In the genomic region with DNA sequence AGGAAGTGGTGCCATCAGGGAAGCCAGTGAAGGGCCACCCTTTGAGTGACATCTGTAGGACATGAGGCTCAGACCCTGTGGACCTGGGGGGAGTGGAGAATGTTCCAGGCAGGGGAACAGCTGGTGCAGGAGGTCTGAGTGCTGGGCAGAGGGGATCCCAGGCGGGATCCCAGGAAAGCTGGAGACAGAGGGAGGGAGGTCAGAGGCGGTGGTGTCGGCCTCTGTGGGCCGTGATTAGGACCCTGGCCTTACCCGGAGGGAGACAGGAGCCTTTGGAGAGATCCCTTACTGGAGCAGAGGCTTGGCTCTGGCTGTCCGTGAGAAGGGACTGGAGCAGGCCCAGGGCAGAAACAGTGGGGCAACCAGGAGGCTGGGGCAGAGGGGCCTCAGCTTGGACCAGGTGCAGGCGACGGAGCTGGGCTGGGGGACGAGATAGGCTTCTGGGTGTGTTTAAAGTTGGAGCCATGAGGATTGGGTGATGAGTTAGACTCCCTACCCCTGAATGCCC, we compare ENCODE assay signal across 19 cellular contexts. TPM values are rescaled to one million over a fixed set of nuclear protein-coding genes. Genes with fewer than 3 reads are reported as not detected.
DNase-seq lines count a peak whose midpoint lies in the region; ATAC-seq and TF ChIP-seq lines count a peak whose summit lies in the region.
"Had no signal": no experiment of that assay in that cellular context is flagged by ENCODE, and none has a peak within 500 bp of the region (broad histone marks: within the 10 kb centered on the region; RNA-seq: fewer than 3 reads in every experiment).

No MANE protein-coding gene starts in this region.

- H3K9me3 Mint-ChIP-seq in MCF 10A (ENCODE audit: unreplicated experiment) (no peaks in the 10 kb centered on the region), GM23338 (no peaks in the 10 kb centered on the region), T-cell (no peaks in the 10 kb centered on the region)
- no peaks in the 10 kb centered on the region for H3K9me3 Mint-ChIP-seq in activated T-helper 17 cell treated with anti-CD3 and anti-CD28 coated beads, Interleukin-2, amount 50 U/mL, for 72 hours
- H3K9me3 Mint-ChIP-seq in stimulated activated naive B cell treated with anti-CD40 and anti-IgM and Interleukin-4, amounts not matched to agents 10 μg/mL and 1 μg/mL and 100 μg/mL, for 72 hours, result peaks cover 0 to 4% of the 10 kb centered on the region in 2 donors
- H3K9me3 Mint-ChIP-seq: activated T-helper 2 cell treated with anti-CD3 and anti-CD28 coated beads, Interferon-gamma antibody, Interleukin-2, Interleukin-4, amounts not matched to agents 10 μg/mL and 5 μg/mL and 100 μg/mL, durations not matched to agents 14 hours and 24 hours and 36 hours had no signal

- H3K36me3 ChIP-seq in mammary epithelial cell (ENCODE audit: insufficient read depth, low read length) (no peaks in the 10 kb centered on the region), GM23338 (ENCODE audit: insufficient read depth) (no peaks in the 10 kb centered on the region)
- H3K36me3 ChIP-seq: heart right ventricle had no signal

- H3K27ac ChIP-seq in mammary epithelial cell (ENCODE audit: insufficient read depth, low read depth, low read length) (no peak overlapping the region), GM23338 (ENCODE audit: low read depth) (no peak overlapping the region)
- H3K27ac ChIP-seq: C4-2B, epithelial cell of prostate, heart right ventricle, SK-N-MC had no signal

- no peak overlapping the region for H2AFZ ChIP-seq in mammary epithelial cell (ENCODE audit: low read depth, low read length)
- peak overlapping the region; percentile 95 for H2AFZ ChIP-seq in GM23338

- H3K4me2 ChIP-seq in mammary epithelial cell (ENCODE audit: insufficient read depth, low read depth, low read length) (no peak overlapping the region), GM23338 (no peak overlapping the region)

- POLR2A ChIA-PET in MCF 10A (lab: Yijun Ruan, JAX), result interaction anchor here (0.7 to 5.3 kb wide), 3 partner anchors 12 to 76 kb away, joined by 5 to 37 read pairs (median 6); a partner anchor contains a TSS
- POLR2A ChIA-PET in T-cell (lab: Charles Lee), result no interaction called here

- no peak overlapping the region for H3K9ac ChIP-seq in mammary epithelial cell (ENCODE audit: insufficient read depth, low read length)

- H3K4me1 ChIP-seq in mammary epithelial cell (ENCODE audit: insufficient read depth, low read length) (peaks cover 43% of the 10 kb centered on the region), GM23338 (ENCODE audit: insufficient read depth) (peaks cover 8% of the 10 kb centered on the region)

- dilution Hi-C loops in mammary epithelial cell (cut with HindIII; ENCODE audit: low sequenced_read_pairs), result loop anchor here (5.0 kb wide), 1 partner anchor 37 kb away; no protein-coding TSS in a partner anchor

- H3F3A ChIP-seq in GM23338 (replicated peaks; ENCODE audit: low read depth), result peaks cover 4% of the 10 kb centered on the region; the same call in 1 of the 2 replicates

- H3K27ac Mint-ChIP-seq in MCF 10A (ENCODE audit: low read depth, unreplicated experiment) (peak overlapping the region; percentile 5), GM23338 (no peak overlapping the region), T-cell (no peak overlapping the region)
- peak overlapping the region; percentile 78 for H3K27ac Mint-ChIP-seq in activated T-helper 17 cell treated with anti-CD3 and anti-CD28 coated beads, Interleukin-2, amount 50 U/mL, for 72 hours
- H3K27ac Mint-ChIP-seq in stimulated activated naive B cell treated with anti-CD40 and anti-IgM and Interleukin-4, amounts not matched to agents 10 μg/mL and 1 μg/mL and 100 μg/mL, for 72 hours, result peak overlapping the region; percentile 96

- TF ChIP-seq CTCF in MCF 10A (IDR thresholded peaks at IDR 0.05; ENCODE audit: unreplicated experiment), result no peak
- TF ChIP-seq CTCF in mammary epithelial cell (conservative IDR thresholded peaks at IDR 0.05 in 1 of 2, IDR thresholded peaks at IDR 0.05 in 1 of 2; ENCODE audit: extremely low read depth in 1 of 2, insufficient read depth in 1 of 2, low read depth in 1 of 2, low read length in 2 of 2), result no peak
- no peak for TF ChIP-seq CTCF in GM23338 (conservative IDR thresholded peaks at IDR 0.05; ENCODE audit: low read depth in 2 of 2)

- no peak overlapping the region for H3K4me3 ChIP-seq in mammary epithelial cell (replicated peaks in 1 of 3; ENCODE audit: insufficient read depth in 1 of 3, low read depth in 2 of 3, low read length in 3 of 3)
- no peak overlapping the region for H3K4me3 ChIP-seq in GM23338
- H3K4me3 ChIP-seq: heart right ventricle, SK-N-MC had no signal

- H3K27me3 Mint-ChIP-seq in MCF 10A (ENCODE audit: insufficient read depth, unreplicated experiment) (no peaks in the 10 kb centered on the region), GM23338 (ENCODE audit: insufficient read depth, low read depth, poor library complexity) (peaks cover 8% of the 10 kb centered on the region), T-cell (no peaks in the 10 kb centered on the region)
- peaks cover 4% of the 10 kb centered on the region for H3K27me3 Mint-ChIP-seq in activated T-helper 17 cell treated with anti-CD3 and anti-CD28 coated beads, Interleukin-2, amount 50 U/mL, for 72 hours
- H3K27me3 Mint-ChIP-seq in stimulated activated naive B cell treated with anti-CD40 and anti-IgM and Interleukin-4, amounts not matched to agents 10 μg/mL and 1 μg/mL and 100 μg/mL, for 72 hours, result no peaks in the 10 kb centered on the region

- BruUV-seq in MCF 10A (replicated peaks; lab: Mats Ljungman, UMichigan), result no TSS peak
- no TSS peak for BruUV-seq in mammary epithelial cell (replicated peaks; lab: Mats Ljungman, UMichigan)

- intact Hi-C loops in MCF 10A (cut with micrococcal nuclease) (loop anchor here (5.0 to 10.0 kb wide), 2 partner anchors 416 to 538 kb away; no protein-coding TSS in a partner anchor), mammary epithelial cell (cut with micrococcal nuclease) (loop anchor here (10.0 kb wide), 2 partner anchors 184 to 386 kb away; a partner anchor contains a TSS)

- CTCF ChIA-PET in MCF 10A (lab: Yijun Ruan, JAX), result interaction anchor here (0.6 to 3.9 kb wide), 7 partner anchors 14 to 686 kb away, joined by 3 to 24 read pairs (median 3); no protein-coding TSS in a partner anchor
- CTCF ChIA-PET in mammary epithelial cell (lab: Charles Lee; ENCODE audit: low non-redundant PET), result interaction anchor here (0.5 kb wide), 1 partner anchor 383 kb away, joined by 4 read pairs; no protein-coding TSS in a partner anchor
- CTCF ChIA-PET in T-cell (lab: Charles Lee), result interaction anchor here in 1 of 2 donors (0.6 kb wide), 1 partner anchor 751 kb away, joined by 6 read pairs; no protein-coding TSS in a partner anchor

- H3K27me3 ChIP-seq in mammary epithelial cell (ENCODE audit: insufficient read depth, low read length) (no peaks in the 10 kb centered on the region), GM23338 (ENCODE audit: insufficient read depth) (no peaks in the 10 kb centered on the region)
- H3K27me3 ChIP-seq: heart right ventricle had no signal

- 100% methylated on average over 5 of the region's 9 CpGs for WGBS in mammary epithelial cell (ENCODE audit: low coverage, missing lambda C conversion rate)

- H3K4me3 Mint-ChIP-seq in MCF 10A (ENCODE audit: unreplicated experiment) (no peak overlapping the region), GM23338 (no peak overlapping the region), T-cell (no peak overlapping the region)
- H3K4me3 Mint-ChIP-seq in activated T-helper 17 cell treated with anti-CD3 and anti-CD28 coated beads, Interleukin-2, amount 50 U/mL, for 72 hours, result peak overlapping the region; percentile 46
- peak overlapping the region; percentile 63 to 70 for H3K4me3 Mint-ChIP-seq in stimulated activated naive B cell treated with anti-CD40 and anti-IgM and Interleukin-4, amounts not matched to agents 10 μg/mL and 1 μg/mL and 100 μg/mL, for 72 hours

- H3K4me1 Mint-ChIP-seq in MCF 10A (ENCODE audit: insufficient read depth, unreplicated experiment) (peaks cover 35% of the 10 kb centered on the region), GM23338 (peaks cover 27% of the 10 kb centered on the region), T-cell (peaks cover 10 to 29% (median 18%) of the 10 kb centered on the region in 3 donors)
- H3K4me1 Mint-ChIP-seq in activated T-helper 17 cell treated with anti-CD3 and anti-CD28 coated beads, Interleukin-2, amount 50 U/mL, for 72 hours, result peaks cover 26% of the 10 kb centered on the region
- peaks cover 71 to 90% of the 10 kb centered on the region in 2 donors for H3K4me1 Mint-ChIP-seq in stimulated activated naive B cell treated with anti-CD40 and anti-IgM and Interleukin-4, amounts not matched to agents 10 μg/mL and 1 μg/mL and 100 μg/mL, for 72 hours

- no peaks in the 10 kb centered on the region for H4K20me1 ChIP-seq in mammary epithelial cell (ENCODE audit: insufficient read depth, low read length)
- H4K20me1 ChIP-seq in GM23338 (replicated peaks; ENCODE audit: insufficient read depth), result no peaks in the 10 kb centered on the region

- no peak for DNase-seq in MCF 10A (ENCODE audit: unreplicated experiment)
- no peak for DNase-seq in mammary epithelial cell
- no peak for DNase-seq in GM23338 (ENCODE audit: low spot score)
- no peak for DNase-seq in stimulated activated naive B cell treated with anti-CD40 and anti-IgM and Interleukin-4, amounts not matched to agents 10 μg/mL and 1 μg/mL and 100 μg/mL, for 72 hours
- DNase-seq in T-cell, result no peak
- no peak for DNase-seq in NOMO-1 (lab: John Stamatoyannopoulos, UW; ENCODE audit: unreplicated experiment in 2 of 2)
- DNase-seq in activated naive CD4-positive, alpha-beta T cell treated with Interleukin-2 at 50 U/mL for 16 hours, result no peak
- DNase-seq: heart right ventricle; left cardiac atrium; NCI-H1105; NCI-H2081; NCI-H345; retina; stimulated activated CD4-positive, alpha-beta T cell treated with anti-CD3 and anti-CD28 coated beads, Interleukin-12 subunit alpha, Interleukin-12 subunit beta, amount 100 ng/mL, for 4 hours had no signal

- in situ Hi-C loops in mammary epithelial cell (cut with MboI; ENCODE audit: low sequenced_read_pairs in 2 of 2), result loop anchor here in 1 of 2 donors (25.0 kb wide), 1 partner anchor 623 kb away; no protein-coding TSS in a partner anchor

- H3K9me3 ChIP-seq in mammary epithelial cell (replicated peaks; ENCODE audit: insufficient read depth, low read length), result no peaks in the 10 kb centered on the region
- H3K9me3 ChIP-seq: heart right ventricle had no signal

- H3K9me2 ChIP-seq in GM23338 (ENCODE audit: insufficient read depth), result 0 out of 2 replicates have a peak, but pooled peaks cover 3% of the 10 kb centered on the region

- ATAC-seq in GM23338 (no peak), T-cell (replicated peaks in 1 of 4) (no peak)
- no peak for ATAC-seq in activated T-helper 17 cell treated with anti-CD3 and anti-CD28 coated beads, Interleukin-2, amount 50 U/mL, for 72 hours (replicated peaks)
- no peak for ATAC-seq in stimulated activated naive B cell treated with anti-CD40 and anti-IgM and Interleukin-4, amounts not matched to agents 10 μg/mL and 1 μg/mL and 100 μg/mL, for 72 hours (replicated peaks)
- ATAC-seq: left cardiac atrium had no signal

- H3K36me3 Mint-ChIP-seq in MCF 10A (ENCODE audit: insufficient read depth, unreplicated experiment) (no peaks in the 10 kb centered on the region), GM23338 (ENCODE audit: low read depth) (no peaks in the 10 kb centered on the region; the same call in 2 of the 3 replicates), T-cell (no peaks in the 10 kb centered on the region)
- H3K36me3 Mint-ChIP-seq in activated T-helper 17 cell treated with anti-CD3 and anti-CD28 coated beads, Interleukin-2, amount 50 U/mL, for 72 hours (ENCODE audit: low read depth), result no peaks in the 10 kb centered on the region
- H3K36me3 Mint-ChIP-seq in stimulated activated naive B cell treated with anti-CD40 and anti-IgM and Interleukin-4, amounts not matched to agents 10 μg/mL and 1 μg/mL and 100 μg/mL, for 72 hours, result peaks cover 7 to 29% of the 10 kb centered on the region in 2 donors

- H3K79me2 ChIP-seq in mammary epithelial cell (ENCODE audit: insufficient read depth, low read length) (no peaks in the 10 kb centered on the region), GM23338 (replicated peaks; ENCODE audit: insufficient read depth) (no peaks in the 10 kb centered on the region)

RNA-seq across cellular contexts. Expression of a gene that starts 12.1 kb away (rescaled TPM):
- 114 and 121 TPM in 2 replicates for total RNA-seq in MCF 10A (2022)
- 100 to 1,000 TPM in 1 of 2 donors, 10 to 100 TPM in 1; 87.0 to 163 TPM for total RNA-seq in mammary epithelial cell
- 175 TPM for polyA plus RNA-seq in mammary epithelial cell
- 109 TPM for polyA minus RNA-seq in mammary epithelial cell
- 120 and 128 TPM in 2 replicates for total RNA-seq in GM23338 (2014; rRNA removed; shearing (Covaris generic))
- 62.4 and 69.0 TPM in 2 replicates for polyA plus RNA-seq in GM23338 (2016; fragmentation: Nextera tagmentation; extraction: Ambion mirVana)
- total RNA-seq in activated T-helper 17 cell treated with anti-CD3 and anti-CD28 coated beads, Interleukin-2, amount 50 U/mL, for 72 hours, result 10 to 100 TPM; 46.4 to 47.0 TPM
- 10 to 100 TPM; 33.3 to 63.8 (median 43.9) TPM for total RNA-seq in T-cell

RNA-seq across cellular contexts. Expression of a gene that starts 54.8 kb away (rescaled TPM):
- total RNA-seq in MCF 10A (2022), result 8.9 and 9.0 TPM in 2 replicates
- total RNA-seq in mammary epithelial cell, result 10 to 100 TPM in 1 of 2 donors, 1 to 10 TPM in 1; 7.6 to 20.5 TPM
- polyA plus RNA-seq in mammary epithelial cell, result 8.2 TPM
- polyA minus RNA-seq in mammary epithelial cell, result 5.8 TPM
- 19.5 and 20.3 TPM in 2 replicates for total RNA-seq in GM23338 (2014; rRNA removed; shearing (Covaris generic))
- 2.5 and 2.8 TPM in 2 replicates for polyA plus RNA-seq in GM23338 (2016; fragmentation: Nextera tagmentation; extraction: Ambion mirVana)
- total RNA-seq in activated T-helper 17 cell treated with anti-CD3 and anti-CD28 coated beads, Interleukin-2, amount 50 U/mL, for 72 hours, result 10 to 100 TPM in 1 of 2 donors, 1 to 10 TPM in 1; 7.7 to 13.8 TPM
- 10 to 100 TPM; 12.5 to 14.3 (median 13.3) TPM for total RNA-seq in T-cell

Comparison
In these comparisons a context has a peak if more than half of its experiments do, and no peak if none do; other contexts are left out.
1. H3K27ac Mint-ChIP-seq: peak in MCF 10A (single experiment), activated T-helper 17 cell treated with anti-CD3 and anti-CD28 coated beads, Interleukin-2, amount 50 U/mL, for 72 hours (single experiment) and stimulated activated naive B cell treated with anti-CD40 and anti-IgM and Interleukin-4, amounts not matched to agents 10 μg/mL and 1 μg/mL and 100 μg/mL, for 72 hours (single experiment); none in GM23338 (single experiment) and T-cell (0 of 2).
2. H3K4me3 Mint-ChIP-seq: peak in activated T-helper 17 cell treated with anti-CD3 and anti-CD28 coated beads, Interleukin-2, amount 50 U/mL, for 72 hours (single experiment) and stimulated activated naive B cell treated with anti-CD40 and anti-IgM and Interleukin-4, amounts not matched to agents 10 μg/mL and 1 μg/mL and 100 μg/mL, for 72 hours (2 of 2); none in MCF 10A (single experiment), GM23338 (single experiment) and T-cell (0 of 3).